In genomic region chr11:92316410-92316809, GRCh38 we compare ENCODE assay signal across 20 cellular contexts.
DNase-seq lines count a peak whose midpoint lies in the region; ATAC-seq, FAIRE-seq and TF ChIP-seq lines count a peak whose summit lies in the region.
"Had no signal": no experiment of that assay in that cellular context is flagged by ENCODE, and none has a peak within 500 bp of the region (broad histone marks: within the 10 kb centered on the region; RNA-seq: fewer than 3 reads in every experiment).

No MANE protein-coding gene starts in this region.

- intact Hi-C loops in HepG2 (cut with micrococcal nuclease; ENCODE audit: unreplicated experiment) = no loop called here
- intact Hi-C loops in right lobe of liver (cut with DNase I) = no loop called here
- intact Hi-C loops in psoas muscle (cut with DNase I) = no loop called here

- no peaks in the 10 kb centered on the region for H3K36me3 ChIP-seq in HepG2 (replicated peaks in 1 of 2; ENCODE audit: control insufficient read depth in 1 of 2, insufficient read depth in 2 of 2, low read length in 2 of 2)
- H3K36me3 ChIP-seq in right lobe of liver = no peaks in the 10 kb centered on the region
- H3K36me3 ChIP-seq in HUES64 (ENCODE audit: insufficient read depth, low read length) = no peaks in the 10 kb centered on the region
- no peaks in the 10 kb centered on the region for H3K36me3 ChIP-seq in thoracic aorta
- H3K36me3 ChIP-seq in psoas muscle (ENCODE audit: insufficient read depth in 1 of 2, low read depth in 1 of 2) = no peaks in the 10 kb centered on the region

- 0% methylated on average over 2 of the region's 2 CpGs for WGBS in HepG2 (ENCODE audit: low lambda C conversion rate)
- WGBS in right lobe of liver (ENCODE audit: insufficient coverage, low coverage, low lambda C conversion rate, missing lambda C conversion rate) = 57% methylated on average over 2 of the region's 2 CpGs
- 90% methylated on average over 2 of the region's 2 CpGs for WGBS in HUES64
- 50 to 54% (median 51%) methylated on average over 2 of the region's 2 CpGs for WGBS in psoas muscle, 3 donors

- H3K79me2 ChIP-seq in HepG2 (ENCODE audit: insufficient read depth, low read length) = no peaks in the 10 kb centered on the region

- H3K9me3 Mint-ChIP-seq in WTC11 = no peaks in the 10 kb centered on the region
- H3K9me3 Mint-ChIP-seq: CD4-positive, alpha-beta T cell had no signal

- H3K36me3 Mint-ChIP-seq in WTC11 = no peaks in the 10 kb centered on the region

- TF ChIP-seq EP300 in HepG2 (IDR thresholded peaks at IDR 0.05; ENCODE audit: low read depth in 2 of 2, low read length in 2 of 2) (no peak), HepG2 (CRISPR knock-in tag; IDR thresholded peaks at IDR 0.05; ENCODE audit: borderline replicate concordance) (no peak)

- no peak for DNase-seq in HepG2 (ENCODE audit: low spot score)
- DNase-seq in right lobe of liver = no peak
- DNase-seq in WTC11 (ENCODE audit: low spot score) = no peak
- no peak for DNase-seq in thoracic aorta (ENCODE audit: low spot score)
- DNase-seq in NCI-H2029 treated with DMSO at 0.1 percent for 48 hours (lab: John Stamatoyannopoulos, UW) = no peak
- no peak for DNase-seq in psoas muscle
- no peak for DNase-seq in stimulated activated CD4-positive, alpha-beta T cell treated with anti-CD3 and anti-CD28 coated beads, Interleukin-1b, Interleukin-23, amount 100 ng/mL, for 48 hours
- DNase-seq: ACHN; Caco-2; CD4-positive, alpha-beta T cell; HFFc6 had no signal

- TF ChIP-seq RAD21 in HepG2 (CRISPR knock-in tag; IDR thresholded peaks at IDR 0.05) = no peak

- TF ChIP-seq POLR2A in HepG2 (IDR thresholded peaks at IDR 0.05; ENCODE audit: insufficient read depth in 1 of 2, low read depth in 2 of 2, low read length in 2 of 2) (no peak), right lobe of liver (IDR thresholded peaks at IDR 0.05) (no peak)

- H3K4me3 ChIP-seq in HepG2 (replicated peaks in 1 of 3; ENCODE audit: insufficient read depth in 1 of 3, low read depth in 2 of 3, low read length in 3 of 3) = no peak overlapping the region
- H3K4me3 ChIP-seq in right lobe of liver = no peak overlapping the region
- H3K4me3 ChIP-seq in HUES64 (ENCODE audit: low read length) = no peak overlapping the region
- no peak overlapping the region for H3K4me3 ChIP-seq in thoracic aorta
- H3K4me3 ChIP-seq in psoas muscle = no peak overlapping the region

- H3K27ac Mint-ChIP-seq in WTC11 = peak overlapping the region; percentile 56
- H3K27ac Mint-ChIP-seq: CD4-positive, alpha-beta T cell; HFFc6 had no signal

- H3K4me1 Mint-ChIP-seq in WTC11 = peaks cover 88% of the 10 kb centered on the region

- no peak overlapping the region for H3K9ac ChIP-seq in HepG2 (ENCODE audit: insufficient read depth, low read depth, low read length)
- H3K9ac ChIP-seq in HUES64 (ENCODE audit: low read depth, low read length) = no peak overlapping the region
- H3K9ac ChIP-seq: KMS-11 had no signal

- H3K4me3 Mint-ChIP-seq in WTC11 = 0 out of 2 replicates have a peak overlapping the region, but pooled peaks have one; percentile 14
- H3K4me3 Mint-ChIP-seq: CD4-positive, alpha-beta T cell; HFFc6 had no signal

- in situ Hi-C loops in HepG2 (cut with HindIII; ENCODE audit: extremely low pct_ligation_motif_present, low pct_unique_long_range_greater_than_20kb) = no loop called here

- no peak for FAIRE-seq in HepG2 (lab: Jason Lieb, UNC)
- FAIRE-seq: D721Med, G401.6, GM12891, GM19239, H54 had no signal

- no TSS peak for BruUV-seq in HepG2 (replicated peaks; lab: Mats Ljungman, UMichigan)

- CTCF ChIA-PET in HepG2 (lab: Yijun Ruan, JAX; ENCODE audit: low intra/inter-chr PET ratio, low total read pairs) (no interaction called here), WTC11 (lab: Charles Lee) (interaction anchor here (1.5 kb wide), 1 partner anchor 24 kb away, joined by 3 read pairs; no protein-coding TSS in a partner anchor)

- ATAC-seq in HepG2 (no peak), right lobe of liver (no peak), WTC11 (no peak), thoracic aorta (ENCODE audit: insufficient number of reproducible peaks, low FRiP score, low read depth) (no peak), psoas muscle (no peak)
- ATAC-seq: HCT116 had no signal

- H2AFZ ChIP-seq in HepG2 (ENCODE audit: low read length) = no peak overlapping the region

- TF ChIP-seq CTCF in HepG2 (CRISPR knock-in tag; IDR thresholded peaks at IDR 0.05) = no peak
- TF ChIP-seq CTCF in right lobe of liver (IDR thresholded peaks at IDR 0.05) = no peak
- TF ChIP-seq CTCF in WTC11 (IDR thresholded peaks at IDR 0.05) = no peak
- no peak for TF ChIP-seq CTCF in thoracic aorta (IDR thresholded peaks at IDR 0.05)
- no peak for TF ChIP-seq CTCF in psoas muscle (IDR thresholded peaks at IDR 0.05)

- no peaks in the 10 kb centered on the region for H3K9me3 ChIP-seq in HepG2 (ENCODE audit: low read length)
- H3K9me3 ChIP-seq in right lobe of liver = no peaks in the 10 kb centered on the region
- no peaks in the 10 kb centered on the region for H3K9me3 ChIP-seq in HUES64 (ENCODE audit: insufficient read depth, low read depth, low read length)
- no peaks in the 10 kb centered on the region for H3K9me3 ChIP-seq in thoracic aorta
- H3K9me3 ChIP-seq in psoas muscle = no peaks in the 10 kb centered on the region
- H3K9me3 ChIP-seq: Caco-2 had no signal

- H3K4me2 ChIP-seq in HepG2 (ENCODE audit: low read depth, low read length) = no peak overlapping the region
- H3K4me2 ChIP-seq: KMS-11 had no signal

- no peaks in the 10 kb centered on the region for H4K20me1 ChIP-seq in HepG2 (ENCODE audit: insufficient read depth, low read length)

- H3K27me3 Mint-ChIP-seq in WTC11 (ENCODE audit: low read depth) = no peaks in the 10 kb centered on the region

- no peak overlapping the region for H3K27ac ChIP-seq in HepG2 (ENCODE audit: extremely low read length, insufficient read depth, low read length)
- H3K27ac ChIP-seq in right lobe of liver = no peak overlapping the region
- peak overlapping the region; percentile 50 for H3K27ac ChIP-seq in HUES64 (ENCODE audit: low read depth, low read length)
- peak overlapping the region; percentile 11 to 24 for H3K27ac ChIP-seq in thoracic aorta
- no peak overlapping the region for H3K27ac ChIP-seq in psoas muscle
- H3K27ac ChIP-seq: C4-2B, KMS-11 had no signal

- H3K4me1 ChIP-seq in HepG2 (ENCODE audit: insufficient read depth, low read length) = no peaks in the 10 kb centered on the region
- no peaks in the 10 kb centered on the region for H3K4me1 ChIP-seq in right lobe of liver
- peaks cover 74% of the 10 kb centered on the region for H3K4me1 ChIP-seq in HUES64 (ENCODE audit: insufficient read depth, low read length)
- H3K4me1 ChIP-seq in thoracic aorta (ENCODE audit: control insufficient read depth in 1 of 2, low read depth in 2 of 2) = peaks cover 10 to 36% of the 10 kb centered on the region in 2 donors
- H3K4me1 ChIP-seq in psoas muscle = no peaks in the 10 kb centered on the region
- H3K4me1 ChIP-seq: Caco-2 had no signal

- H3K27me3 ChIP-seq in HepG2 (ENCODE audit: control insufficient read depth in 1 of 2, insufficient read depth in 2 of 2, low read length in 2 of 2) (no peaks in the 10 kb centered on the region), right lobe of liver (no peaks in the 10 kb centered on the region), HUES64 (ENCODE audit: insufficient read depth, low read length) (no peaks in the 10 kb centered on the region), thoracic aorta (replicated peaks; ENCODE audit: insufficient read depth) (no peaks in the 10 kb centered on the region), psoas muscle (ENCODE audit: insufficient read depth in 3 of 3, low read length in 2 of 3) (no peaks in the 10 kb centered on the region)

- POLR2A ChIA-PET in HepG2 (lab: Yijun Ruan, JAX) = no interaction called here
- POLR2A ChIA-PET in WTC11 (lab: Charles Lee) = no interaction called here

TF ChIP-seq in HepG2, 621 proteins besides CTCF, POLR2A, EP300 and RAD21 (continues in another document):
- TF ChIP-seq ZNF674 (CRISPR knock-in tag; IDR thresholded peaks at IDR 0.05; ENCODE audit: low read depth) (no peak), TMF1 (CRISPR knock-in tag; IDR thresholded peaks at IDR 0.05; ENCODE audit: low read depth) (no peak), ZNF430 (CRISPR knock-in tag; IDR thresholded peaks at IDR 0.05) (no peak), HINFP (CRISPR knock-in tag; IDR thresholded peaks at IDR 0.05; ENCODE audit: low read depth) (no peak), MAFK (conservative IDR thresholded peaks at IDR 0.05 in 1 of 2, IDR thresholded peaks at IDR 0.05 in 1 of 2; ENCODE audit: low read length in 2 of 2) (peak; percentile 68 to 83), RFX5 (IDR thresholded peaks at IDR 0.05; ENCODE audit: low read depth, low read length) (no peak)

TF ChIP-seq in WTC11, 78 proteins besides CTCF, POLR2A, EP300 and RAD21 (continues in another document):
- TF ChIP-seq ZNF219 (CRISPR knock-in tag; IDR thresholded peaks at IDR 0.05; ENCODE audit: borderline replicate concordance) (no peak), RORB (CRISPR knock-in tag; IDR thresholded peaks at IDR 0.05) (no peak), ZMAT4 (CRISPR knock-in tag; IDR thresholded peaks at IDR 0.05) (no peak), RELA (CRISPR knock-in tag; IDR thresholded peaks at IDR 0.05; ENCODE audit: borderline replicate concordance) (no peak), CBFB (CRISPR knock-in tag; IDR thresholded peaks at IDR 0.05; ENCODE audit: low read depth) (no peak), NR2C2 (CRISPR knock-in tag; IDR thresholded peaks at IDR 0.05) (no peak), KAT7 (CRISPR knock-in tag; IDR thresholded peaks at IDR 0.05; ENCODE audit: borderline replicate concordance) (no peak), EMX1 (CRISPR knock-in tag; IDR thresholded peaks at IDR 0.05) (no peak), SOX15 (CRISPR knock-in tag; IDR thresholded peaks at IDR 0.05) (no peak)
- TF ChIP-seq, protein P1, sequence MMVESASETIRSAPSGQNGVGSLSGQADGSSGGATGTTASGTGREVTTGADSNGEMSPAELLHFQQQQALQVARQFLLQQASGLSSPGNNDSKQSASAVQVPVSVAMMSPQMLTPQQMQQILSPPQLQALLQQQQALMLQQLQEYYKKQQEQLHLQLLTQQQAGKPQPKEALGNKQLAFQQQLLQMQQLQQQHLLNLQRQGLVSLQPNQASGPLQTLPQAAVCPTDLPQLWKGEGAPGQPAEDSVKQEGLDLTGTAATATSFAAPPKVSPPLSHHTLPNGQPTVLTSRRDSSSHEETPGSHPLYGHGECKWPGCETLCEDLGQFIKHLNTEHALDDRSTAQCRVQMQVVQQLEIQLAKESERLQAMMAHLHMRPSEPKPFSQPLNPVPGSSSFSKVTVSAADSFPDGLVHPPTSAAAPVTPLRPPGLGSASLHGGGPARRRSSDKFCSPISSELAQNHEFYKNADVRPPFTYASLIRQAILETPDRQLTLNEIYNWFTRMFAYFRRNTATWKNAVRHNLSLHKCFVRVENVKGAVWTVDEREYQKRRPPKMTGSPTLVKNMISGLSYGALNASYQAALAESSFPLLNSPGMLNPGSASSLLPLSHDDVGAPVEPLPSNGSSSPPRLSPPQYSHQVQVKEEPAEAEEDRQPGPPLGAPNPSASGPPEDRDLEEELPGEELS (CRISPR knock-in tag; IDR thresholded peaks at IDR 0.05) = no peak

Comparison
In these comparisons a context has a peak if more than half of its experiments do, and no peak if none do; other contexts are left out.
1. H3K27ac ChIP-seq: peak in HUES64 (single experiment) and thoracic aorta (2 of 2); none in HepG2 (single experiment), right lobe of liver (0 of 3) and psoas muscle (single experiment).